ENCODE assay signal across 8 cellular contexts in the genomic region with DNA sequence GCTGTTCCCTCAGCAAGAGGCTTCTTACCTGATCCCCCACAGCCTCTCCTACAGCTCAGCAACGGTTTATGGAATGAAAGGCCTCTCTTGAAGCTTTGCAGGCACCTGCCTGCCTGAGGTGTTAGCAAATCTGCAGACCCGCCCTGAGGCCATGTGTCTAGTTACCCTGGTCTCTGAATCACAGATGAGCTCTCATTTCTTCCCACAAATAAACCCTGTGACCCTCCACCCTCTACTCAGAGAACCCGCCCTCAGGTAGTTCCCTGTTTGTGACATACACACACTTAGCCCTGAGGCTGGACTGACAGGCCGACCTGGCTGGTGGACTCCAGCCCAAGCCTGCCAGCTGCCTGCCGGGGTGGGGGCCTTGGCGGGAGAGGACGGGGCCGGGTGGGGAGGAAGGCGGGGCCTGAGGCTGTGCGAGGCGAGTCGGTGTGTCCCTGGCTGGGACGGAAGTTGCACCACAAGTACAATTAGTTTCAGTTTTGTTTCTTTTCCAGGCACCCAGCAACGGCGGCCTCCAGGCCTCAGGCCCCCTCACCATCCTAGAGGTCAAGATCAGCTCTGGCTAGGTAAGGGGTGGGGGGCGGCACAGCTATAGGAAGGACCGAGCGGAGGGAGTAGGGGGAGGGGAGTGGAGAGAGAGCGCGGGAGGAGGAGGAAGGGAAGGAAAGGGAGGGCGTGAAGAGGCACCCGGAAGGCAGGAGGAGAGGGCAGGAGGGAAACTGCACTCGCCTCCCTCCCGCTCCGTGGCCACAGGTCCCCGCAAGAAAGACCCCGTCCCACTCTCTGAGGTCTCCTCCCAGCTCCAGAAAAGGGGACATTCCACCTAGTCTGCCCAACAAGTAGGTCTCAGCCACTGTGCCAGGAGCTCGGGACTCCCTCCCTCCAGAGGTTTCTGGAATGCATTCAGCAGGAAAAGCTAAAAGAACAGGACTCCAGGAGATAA. TPM values are rescaled to one million over a fixed set of nuclear protein-coding genes. Genes with fewer than 3 reads are reported as not detected.
DNase-seq lines count a peak whose midpoint lies in the region; ATAC-seq, FAIRE-seq and TF ChIP-seq lines count a peak whose summit lies in the region.

A gene with protein sequence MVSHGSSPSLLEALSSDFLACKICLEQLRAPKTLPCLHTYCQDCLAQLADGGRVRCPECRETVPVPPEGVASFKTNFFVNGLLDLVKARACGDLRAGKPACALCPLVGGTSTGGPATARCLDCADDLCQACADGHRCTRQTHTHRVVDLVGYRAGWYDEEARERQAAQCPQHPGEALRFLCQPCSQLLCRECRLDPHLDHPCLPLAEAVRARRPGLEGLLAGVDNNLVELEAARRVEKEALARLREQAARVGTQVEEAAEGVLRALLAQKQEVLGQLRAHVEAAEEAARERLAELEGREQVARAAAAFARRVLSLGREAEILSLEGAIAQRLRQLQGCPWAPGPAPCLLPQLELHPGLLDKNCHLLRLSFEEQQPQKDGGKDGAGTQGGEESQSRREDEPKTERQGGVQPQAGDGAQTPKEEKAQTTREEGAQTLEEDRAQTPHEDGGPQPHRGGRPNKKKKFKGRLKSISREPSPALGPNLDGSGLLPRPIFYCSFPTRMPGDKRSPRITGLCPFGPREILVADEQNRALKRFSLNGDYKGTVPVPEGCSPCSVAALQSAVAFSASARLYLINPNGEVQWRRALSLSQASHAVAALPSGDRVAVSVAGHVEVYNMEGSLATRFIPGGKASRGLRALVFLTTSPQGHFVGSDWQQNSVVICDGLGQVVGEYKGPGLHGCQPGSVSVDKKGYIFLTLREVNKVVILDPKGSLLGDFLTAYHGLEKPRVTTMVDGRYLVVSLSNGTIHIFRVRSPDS (plus strand): TSS at position 482 of the 949 bp plus-strand sequence. CDS start 1,832 bp downstream, outside the sequence.

- TF ChIP-seq CTCF in brain (conservative IDR thresholded peaks at IDR 0.05), result no peak

- H3K27me3 ChIP-seq in iPS-18a (ENCODE audit: control insufficient read depth, insufficient read depth, low read length) (no peaks in the 10 kb centered on the region), small intestine (ENCODE audit: control insufficient read depth in 2 of 2, insufficient read depth in 2 of 2, low read length in 2 of 2) (no peaks in the 10 kb centered on the region)

- 1 to 2% (median 2%) methylated on average over 24 to 28 of the region's 28 CpGs for WGBS in small intestine, 3 donors

- H3K27me3 Mint-ChIP-seq in brain, result no peaks in the 10 kb centered on the region

- H3K9ac ChIP-seq in iPS-18a (ENCODE audit: low read length), result peak within 1 kb of the TSS; percentile 74

- peak; percentile 90 for DNase-seq in GM12892 (ENCODE audit: insufficient read length)
- peak; percentile 70 to 83 for DNase-seq in NCI-H187 (lab: John Stamatoyannopoulos, UW)
- DNase-seq in UCSD-AML1 (lab: John Stamatoyannopoulos, UW; ENCODE audit: unreplicated experiment), result peak; percentile 58
- DNase-seq in small intestine, result peak; percentile 93
- no peak for DNase-seq in NCI-H1694 (lab: John Stamatoyannopoulos, UW)

- peak; percentile 59 for TF ChIP-seq POLR2A in GM12892 (IDR thresholded peaks at IDR 0.05; ENCODE audit: low read depth, low read length)

- H3K27ac Mint-ChIP-seq in brain, result peak within 1 kb of the TSS; percentile 66 to 96 (median 80)

- peak; percentile 97 for FAIRE-seq in GM12892 (lab: Jason Lieb, UNC)
- no peak for FAIRE-seq in small intestine (lab: Jason Lieb, UNC)

- peak within 1 kb of the TSS; percentile 91 for H3K27ac ChIP-seq in iPS-18a (ENCODE audit: low read length)
- H3K27ac ChIP-seq in small intestine (ENCODE audit: low read depth in 1 of 2, low read length in 1 of 2), result peak within 1 kb of the TSS; percentile 84 to 93

- no peaks in the 10 kb centered on the region for H3K9me3 ChIP-seq in iPS-18a (ENCODE audit: control insufficient read depth, low read depth, low read length)
- H3K9me3 ChIP-seq in small intestine (ENCODE audit: control insufficient read depth, low read depth), result no peaks in the 10 kb centered on the region

- H3K4me3 ChIP-seq in iPS-18a (ENCODE audit: low read length) (peak within 1 kb of the TSS; percentile 87), small intestine (ENCODE audit: low read depth in 1 of 2, low read length in 2 of 2) (peak within 1 kb of the TSS; percentile 59 to 64)

- no peaks in the 10 kb centered on the region for H3K36me3 ChIP-seq in iPS-18a (ENCODE audit: control insufficient read depth, low read depth, low read length)
- peaks cover 6 to 9% of the 10 kb centered on the region in 2 donors for H3K36me3 ChIP-seq in small intestine (ENCODE audit: control insufficient read depth in 2 of 2, insufficient read depth in 2 of 2, low read length in 2 of 2)

- ATAC-seq in HG02763 (IDR thresholded peaks at IDR 0.05; ENCODE audit: unreplicated experiment), result peak; percentile 91

- peaks cover 17% of the 10 kb centered on the region for H3K4me1 Mint-ChIP-seq in brain

- H3K4me1 ChIP-seq in iPS-18a (ENCODE audit: control insufficient read depth, low read depth, low read length) (peaks cover 6% of the 10 kb centered on the region), small intestine (ENCODE audit: control insufficient read depth in 2 of 2, insufficient read depth in 1 of 2, low read depth in 1 of 2, low read length in 1 of 2) (no peaks in the 10 kb centered on the region)

- H3K9me3 Mint-ChIP-seq in brain, result peaks cover 0 to 2% (median 0%) of the 10 kb centered on the region in 5 experiments

- peak within 1 kb of the TSS; percentile 79 to 94 (median 85) for H3K4me3 Mint-ChIP-seq in brain

- H3K36me3 Mint-ChIP-seq in brain, result peaks cover 10% of the 10 kb centered on the region

RNA-seq across cellular contexts. Expression of the gene that starts here (rescaled TPM):
- polyA plus RNA-seq in GM12892 (2012; ENCODE audit: missing spikeins), result 17.0 TPM
- polyA plus RNA-seq in brain (ENCODE audit: insufficient read depth, low read depth, low replicate concordance) (4.9 TPM), small intestine (10 to 100 TPM in 1 of 3 donors, 1 to 10 TPM in 2; 7.6 to 16.5 (median 8.5) TPM)
